1 cellular context compared by ENCODE assay signal in the genomic region with DNA sequence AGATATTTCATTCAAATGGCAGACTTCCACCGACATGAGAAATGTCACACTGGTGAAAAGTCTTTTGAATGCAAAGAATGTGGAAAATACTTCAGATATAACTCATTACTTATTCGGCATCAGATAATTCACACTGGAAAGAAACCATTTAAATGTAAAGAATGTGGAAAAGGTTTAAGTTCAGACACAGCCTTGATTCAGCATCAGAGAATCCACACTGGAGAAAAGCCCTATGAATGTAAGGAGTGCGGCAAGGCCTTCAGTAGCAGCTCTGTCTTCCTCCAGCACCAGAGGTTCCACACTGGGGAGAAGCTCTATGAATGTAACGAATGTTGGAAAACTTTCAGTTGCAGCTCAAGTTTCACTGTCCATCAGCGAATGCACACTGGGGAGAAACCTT.
TF ChIP-seq lines count a peak whose summit lies in the region.

No MANE protein-coding gene starts in this region.

TF ChIP-seq in WTC11, 78 proteins besides CTCF, POLR2A, EP300 and RAD21:
- TF ChIP-seq, protein P1, sequence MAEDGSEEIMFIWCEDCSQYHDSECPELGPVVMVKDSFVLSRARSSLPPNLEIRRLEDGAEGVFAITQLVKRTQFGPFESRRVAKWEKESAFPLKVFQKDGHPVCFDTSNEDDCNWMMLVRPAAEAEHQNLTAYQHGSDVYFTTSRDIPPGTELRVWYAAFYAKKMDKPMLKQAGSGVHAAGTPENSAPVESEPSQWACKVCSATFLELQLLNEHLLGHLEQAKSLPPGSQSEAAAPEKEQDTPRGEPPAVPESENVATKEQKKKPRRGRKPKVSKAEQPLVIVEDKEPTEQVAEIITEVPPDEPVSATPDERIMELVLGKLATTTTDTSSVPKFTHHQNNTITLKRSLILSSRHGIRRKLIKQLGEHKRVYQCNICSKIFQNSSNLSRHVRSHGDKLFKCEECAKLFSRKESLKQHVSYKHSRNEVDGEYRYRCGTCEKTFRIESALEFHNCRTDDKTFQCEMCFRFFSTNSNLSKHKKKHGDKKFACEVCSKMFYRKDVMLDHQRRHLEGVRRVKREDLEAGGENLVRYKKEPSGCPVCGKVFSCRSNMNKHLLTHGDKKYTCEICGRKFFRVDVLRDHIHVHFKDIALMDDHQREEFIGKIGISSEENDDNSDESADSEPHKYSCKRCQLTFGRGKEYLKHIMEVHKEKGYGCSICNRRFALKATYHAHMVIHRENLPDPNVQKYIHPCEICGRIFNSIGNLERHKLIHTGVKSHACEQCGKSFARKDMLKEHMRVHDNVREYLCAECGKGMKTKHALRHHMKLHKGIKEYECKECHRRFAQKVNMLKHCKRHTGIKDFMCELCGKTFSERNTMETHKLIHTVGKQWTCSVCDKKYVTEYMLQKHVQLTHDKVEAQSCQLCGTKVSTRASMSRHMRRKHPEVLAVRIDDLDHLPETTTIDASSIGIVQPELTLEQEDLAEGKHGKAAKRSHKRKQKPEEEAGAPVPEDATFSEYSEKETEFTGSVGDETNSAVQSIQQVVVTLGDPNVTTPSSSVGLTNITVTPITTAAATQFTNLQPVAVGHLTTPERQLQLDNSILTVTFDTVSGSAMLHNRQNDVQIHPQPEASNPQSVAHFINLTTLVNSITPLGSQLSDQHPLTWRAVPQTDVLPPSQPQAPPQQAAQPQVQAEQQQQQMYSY (CRISPR knock-in tag; IDR thresholded peaks at IDR 0.05): no peak
- TF ChIP-seq TCF7 (CRISPR knock-in tag; IDR thresholded peaks at IDR 0.05; ENCODE audit: low read depth) (no peak), CREB1 (CRISPR knock-in tag; IDR thresholded peaks at IDR 0.05) (no peak), ZBTB21 (CRISPR knock-in tag; IDR thresholded peaks at IDR 0.05; ENCODE audit: borderline replicate concordance) (no peak), TP53 (CRISPR knock-in tag; IDR thresholded peaks at IDR 0.05) (no peak), FOXK1 (CRISPR knock-in tag; IDR thresholded peaks at IDR 0.05) (no peak)
- TF ChIP-seq, protein P2, sequence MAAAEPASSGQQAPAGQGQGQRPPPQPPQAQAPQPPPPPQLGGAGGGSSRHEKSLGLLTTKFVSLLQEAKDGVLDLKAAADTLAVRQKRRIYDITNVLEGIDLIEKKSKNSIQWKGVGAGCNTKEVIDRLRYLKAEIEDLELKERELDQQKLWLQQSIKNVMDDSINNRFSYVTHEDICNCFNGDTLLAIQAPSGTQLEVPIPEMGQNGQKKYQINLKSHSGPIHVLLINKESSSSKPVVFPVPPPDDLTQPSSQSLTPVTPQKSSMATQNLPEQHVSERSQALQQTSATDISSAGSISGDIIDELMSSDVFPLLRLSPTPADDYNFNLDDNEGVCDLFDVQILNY (CRISPR knock-in tag; IDR thresholded peaks at IDR 0.05): no peak
- TF ChIP-seq, protein P3, sequence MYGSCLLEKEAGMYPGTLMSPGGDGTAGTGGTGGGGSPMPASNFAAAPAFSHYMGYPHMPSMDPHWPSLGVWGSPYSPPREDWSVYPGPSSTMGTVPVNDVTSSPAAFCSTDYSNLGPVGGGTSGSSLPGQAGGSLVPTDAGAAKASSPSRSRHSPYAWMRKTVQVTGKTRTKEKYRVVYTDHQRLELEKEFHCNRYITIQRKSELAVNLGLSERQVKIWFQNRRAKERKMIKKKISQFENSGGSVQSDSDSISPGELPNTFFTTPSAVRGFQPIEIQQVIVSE (CRISPR knock-in tag; IDR thresholded peaks at IDR 0.05; ENCODE audit: borderline replicate concordance): no peak
